24 cellular contexts compared by ENCODE assay signal in genomic region chrX:43733699-43734098, GRCh38.
DNase-seq lines count a peak whose midpoint lies in the region; ATAC-seq and TF ChIP-seq lines count a peak whose summit lies in the region.
"Had no signal": no experiment of that assay in that cellular context is flagged by ENCODE, and none has a peak within 500 bp of the region (broad histone marks: within the 10 kb centered on the region; RNA-seq: fewer than 3 reads in every experiment).

No MANE protein-coding gene starts in this region.

- 100% methylated on average over 1 of the region's 1 CpG for WGBS in body of pancreas, 2 donors

- H3K9ac ChIP-seq in colonic mucosa (ENCODE audit: low read depth in 2 of 2, low read length in 2 of 2) = peak overlapping the region in 1 of 2 donors; percentile 1
- H3K9ac ChIP-seq: BLaER1 had no signal

- no peak for TF ChIP-seq POLR2A in body of pancreas (IDR thresholded peaks at IDR 0.05)

- H3K9me3 ChIP-seq in colonic mucosa = no peaks in the 10 kb centered on the region
- no peaks in the 10 kb centered on the region for H3K9me3 ChIP-seq in mucosa of descending colon
- no peaks in the 10 kb centered on the region for H3K9me3 ChIP-seq in body of pancreas
- H3K9me3 ChIP-seq: A549, BE2C, BLaER1 had no signal

- H3K27me3 ChIP-seq in colonic mucosa = no peaks in the 10 kb centered on the region
- no peaks in the 10 kb centered on the region for H3K27me3 ChIP-seq in body of pancreas
- H3K27me3 ChIP-seq: BE2C had no signal

- H3K4me1 ChIP-seq in colonic mucosa = no peaks in the 10 kb centered on the region
- no peaks in the 10 kb centered on the region for H3K4me1 ChIP-seq in mucosa of descending colon (ENCODE audit: low read depth)
- H3K4me1 ChIP-seq in body of pancreas = peaks cover 3% of the 10 kb centered on the region
- H3K4me1 ChIP-seq: A549, BE2C, BLaER1 had no signal

- H3K36me3 ChIP-seq in colonic mucosa = no peaks in the 10 kb centered on the region
- no peaks in the 10 kb centered on the region for H3K36me3 ChIP-seq in mucosa of descending colon (ENCODE audit: low read depth)
- H3K36me3 ChIP-seq in body of pancreas (replicated peaks in 1 of 2; ENCODE audit: insufficient read depth in 1 of 2, low read depth in 2 of 2) = no peaks in the 10 kb centered on the region
- H3K36me3 ChIP-seq: BE2C, BLaER1 had no signal

- H3K27ac ChIP-seq in colonic mucosa = peak overlapping the region; percentile 9
- H3K27ac ChIP-seq in body of pancreas = no peak overlapping the region
- H3K27ac ChIP-seq: 22Rv1, A549, BLaER1 had no signal

- DNase-seq in DMS153 (lab: John Stamatoyannopoulos, UW) (peak; percentile 17), DMS153 treated with DMSO at 0.1 percent for 48 hours (lab: John Stamatoyannopoulos, UW; ENCODE audit: unreplicated experiment) (no peak), NCI-H748 (lab: John Stamatoyannopoulos, UW; ENCODE audit: unreplicated experiment) (peak; percentile 3), NCI-H748 treated with DMSO at 0.1 percent for 48 hours (lab: John Stamatoyannopoulos, UW) (no peak), colonic mucosa (no peak), mucosa of descending colon (no peak), body of pancreas (no peak), kidney glomerular epithelial cell (lab: John Stamatoyannopoulos, UW) (no peak)
- DNase-seq: BE2C; C1 segment of cervical spinal cord; CD4-positive, alpha-beta memory T cell; CD4-positive, CD25-positive, alpha-beta regulatory T cell; CD8-positive, alpha-beta memory T cell; COR-L47; DMS 273 treated with DMSO at 0.1 percent for 48 hours; DMS53; DMS79; DND-41; EL; GDM1 had no signal

- ATAC-seq in mucosa of descending colon (peak; percentile 54), body of pancreas (no peak)
- ATAC-seq: A549, GM12878 had no signal

- TF ChIP-seq CTCF in colonic mucosa (IDR thresholded peaks at IDR 0.05) = no peak
- no peak for TF ChIP-seq CTCF in mucosa of descending colon (IDR thresholded peaks at IDR 0.05)
- no peak for TF ChIP-seq CTCF in body of pancreas (IDR thresholded peaks at IDR 0.05)

- H3K4me3 ChIP-seq in colonic mucosa (no peak overlapping the region), mucosa of descending colon (no peak overlapping the region), body of pancreas (no peak overlapping the region)
- H3K4me3 ChIP-seq: A549, BLaER1, GM12878 had no signal

- intact Hi-C loops in colonic mucosa (cut with DNase I) (no loop called here), mucosa of descending colon (cut with DNase I, micrococcal nuclease) (no loop called here), body of pancreas (cut with DNase I) (no loop called here)

Comparison
In these comparisons a context has a peak if more than half of its experiments do, and no peak if none do; other contexts are left out.
1. DNase-seq: peak in DMS153 (single experiment) and NCI-H748 (single experiment); none in DMS153 treated with DMSO at 0.1 percent for 48 hours (single experiment), NCI-H748 treated with DMSO at 0.1 percent for 48 hours (single experiment), colonic mucosa (single experiment), mucosa of descending colon (0 of 3), body of pancreas (0 of 4) and kidney glomerular epithelial cell (single experiment).